In genomic region chr1:8104278-8105236, GRCh38 we compare ENCODE assay signal across 1 cellular context.
TF ChIP-seq lines count a peak whose summit lies in the region.

No MANE protein-coding gene starts in this region.

TF ChIP-seq in IMR-90, 13 proteins besides CTCF, POLR2A, EP300 and RAD21 (continued from another document):
- TF ChIP-seq CHD1 (IDR thresholded peaks at IDR 0.05; ENCODE audit: low read depth, low read length), result no peak
- no peak for TF ChIP-seq RCOR1 (IDR thresholded peaks at IDR 0.05; ENCODE audit: insufficient replicate concordance, low read length)
- TF ChIP-seq CEBPB (IDR thresholded peaks at IDR 0.05; ENCODE audit: low read depth, low read length), result no peak
- no peak for TF ChIP-seq MXI1 (IDR thresholded peaks at IDR 0.05; ENCODE audit: borderline replicate concordance, low read depth, low read length)
- TF ChIP-seq MAFK (IDR thresholded peaks at IDR 0.05; ENCODE audit: low read depth, low read length), result no peak
- TF ChIP-seq NFE2L2 (IDR thresholded peaks at IDR 0.05; ENCODE audit: low read depth, low read length), result no peak
- TF ChIP-seq SMC3 (IDR thresholded peaks at IDR 0.05; ENCODE audit: low read depth, low read length), result no peak
- TF ChIP-seq, protein P1, sequence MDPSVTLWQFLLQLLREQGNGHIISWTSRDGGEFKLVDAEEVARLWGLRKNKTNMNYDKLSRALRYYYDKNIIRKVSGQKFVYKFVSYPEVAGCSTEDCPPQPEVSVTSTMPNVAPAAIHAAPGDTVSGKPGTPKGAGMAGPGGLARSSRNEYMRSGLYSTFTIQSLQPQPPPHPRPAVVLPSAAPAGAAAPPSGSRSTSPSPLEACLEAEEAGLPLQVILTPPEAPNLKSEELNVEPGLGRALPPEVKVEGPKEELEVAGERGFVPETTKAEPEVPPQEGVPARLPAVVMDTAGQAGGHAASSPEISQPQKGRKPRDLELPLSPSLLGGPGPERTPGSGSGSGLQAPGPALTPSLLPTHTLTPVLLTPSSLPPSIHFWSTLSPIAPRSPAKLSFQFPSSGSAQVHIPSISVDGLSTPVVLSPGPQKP (IDR thresholded peaks at IDR 0.05; ENCODE audit: borderline replicate concordance, low read depth, low read length), result no peak
- TF ChIP-seq BHLHE40 (IDR thresholded peaks at IDR 0.05; ENCODE audit: low read depth, low read length), result no peak
- no peak for TF ChIP-seq FOS (IDR thresholded peaks at IDR 0.05; ENCODE audit: low read depth, low read length)
- no peak for TF ChIP-seq USF2 (IDR thresholded peaks at IDR 0.05; ENCODE audit: low read depth, low read length)
- no peak for TF ChIP-seq MAZ (IDR thresholded peaks at IDR 0.05; ENCODE audit: borderline replicate concordance, low read depth, low read length)
